In genomic region chr10:114855776-114856543, GRCh38 we compare ENCODE assay signal across 9 cellular contexts. TPM values are rescaled to one million over a fixed set of nuclear protein-coding genes. Genes with fewer than 3 reads are reported as not detected.
A peak's percentile ranks its signal among the peaks of the same experiment; 100 is the strongest.
DNase-seq lines count a peak whose midpoint lies in the region; ATAC-seq, FAIRE-seq and TF ChIP-seq lines count a peak whose summit lies in the region.
"Had no signal": no experiment of that assay in that cellular context is flagged by ENCODE, and none has a peak within 500 bp of the region (broad histone marks: within the 10 kb centered on the region; RNA-seq: fewer than 3 reads in every experiment).

No MANE protein-coding gene starts in this region.

- H3K4me2 ChIP-seq in A549 (peak overlapping the region; percentile 68), hepatocyte (no peak overlapping the region)

- peaks cover 10% of the 10 kb centered on the region for H3K36me3 Mint-ChIP-seq in activated naive CD8-positive, alpha-beta T cell treated with anti-CD3 and anti-CD28 coated beads for 36 hours

- H3K79me2 ChIP-seq in hepatocyte = no peaks in the 10 kb centered on the region

- H3K4me1 ChIP-seq in A549 (peaks cover 41% of the 10 kb centered on the region), hepatocyte (ENCODE audit: insufficient read depth) (no peaks in the 10 kb centered on the region), mucosa of descending colon (ENCODE audit: low read depth) (peaks cover 10% of the 10 kb centered on the region)

- DNase-seq in A549 (ENCODE audit: low read depth in 1 of 2, low spot score in 1 of 2) = no peak
- DNase-seq in H54 (ENCODE audit: insufficient read length, low spot score) = no peak
- no peak for DNase-seq in activated naive CD8-positive, alpha-beta T cell treated with anti-CD3 and anti-CD28 coated beads for 36 hours
- DNase-seq in hepatocyte (ENCODE audit: low spot score) = no peak
- DNase-seq in NCI-H2171 treated with DMSO at 0.1 percent for 48 hours (lab: John Stamatoyannopoulos, UW) = no peak
- no peak for DNase-seq in mucosa of descending colon
- no peak for DNase-seq in NCI-H1105 treated with DMSO at 0.1 percent for 48 hours (lab: John Stamatoyannopoulos, UW)
- DNase-seq in HPDE6-E6E7 (ENCODE audit: extremely low spot score) = no peak
- DNase-seq: substantia nigra had no signal

- peak overlapping the region; percentile 32 for H3K27ac Mint-ChIP-seq in activated naive CD8-positive, alpha-beta T cell treated with anti-CD3 and anti-CD28 coated beads for 36 hours

- CTCF ChIA-PET in A549 (lab: Yijun Ruan, JAX) = interaction anchor here (1.1 to 2.4 kb wide), 3 partner anchors 12 to 35 kb away, joined by 3 to 11 read pairs (median 5); partner anchors contain the start of gene FHIP2A

- H3K4me3 Mint-ChIP-seq in activated naive CD8-positive, alpha-beta T cell treated with anti-CD3 and anti-CD28 coated beads for 36 hours = no peak overlapping the region

- intact Hi-C loops in mucosa of descending colon (cut with DNase I, micrococcal nuclease) = no loop called here

- no peaks in the 10 kb centered on the region for H3K27me3 Mint-ChIP-seq in activated naive CD8-positive, alpha-beta T cell treated with anti-CD3 and anti-CD28 coated beads for 36 hours

- no peaks in the 10 kb centered on the region for H4K20me1 ChIP-seq in hepatocyte (ENCODE audit: insufficient read depth, poor library complexity, severe bottlenecking)

- H2AFZ ChIP-seq in hepatocyte = no peak overlapping the region

- no peak for TF ChIP-seq RAD21 in A549 (conservative IDR thresholded peaks at IDR 0.05 in 1 of 2, IDR thresholded peaks at IDR 0.05 in 1 of 2)

- no peak for TF ChIP-seq POLR2A in A549 (IDR thresholded peaks at IDR 0.05; ENCODE audit: low read length)
- no peak for TF ChIP-seq POLR2A in H54 (IDR thresholded peaks at IDR 0.05; ENCODE audit: low read depth, low read length)

- TF ChIP-seq CTCF in A549 (IDR thresholded peaks at IDR 0.05) (no peak), hepatocyte (IDR thresholded peaks at IDR 0.05; ENCODE audit: poor library complexity) (no peak), mucosa of descending colon (IDR thresholded peaks at IDR 0.05) (no peak)

- TF ChIP-seq EP300 in A549 (IDR thresholded peaks at IDR 0.05) = no peak

- POLR2A ChIA-PET in A549 (lab: Yijun Ruan, JAX) = interaction anchor here (1.0 kb wide), 1 partner anchor 274 kb away, joined by 3 read pairs; no protein-coding TSS in a partner anchor

- H3K27ac ChIP-seq in A549 = peak overlapping the region; percentile 57 to 82
- peak overlapping the region; percentile 71 for H3K27ac ChIP-seq in hepatocyte

- no peaks in the 10 kb centered on the region for H3K9me2 ChIP-seq in hepatocyte (replicated peaks; ENCODE audit: insufficient read depth)

- H3K9me3 ChIP-seq in A549 = no peaks in the 10 kb centered on the region
- H3K9me3 ChIP-seq in hepatocyte (ENCODE audit: low read depth) = no peaks in the 10 kb centered on the region
- H3K9me3 ChIP-seq in mucosa of descending colon = no peaks in the 10 kb centered on the region

- WGBS in A549 (ENCODE audit: missing lambda C conversion rate) = 39% methylated on average over 7 of the region's 7 CpGs
- 84% methylated on average over 7 of the region's 7 CpGs for WGBS in hepatocyte (ENCODE audit: low lambda C conversion rate, missing lambda C conversion rate)

- no peaks in the 10 kb centered on the region for H3K36me3 ChIP-seq in hepatocyte (replicated peaks; ENCODE audit: insufficient read depth, low read depth)
- H3K36me3 ChIP-seq in mucosa of descending colon (ENCODE audit: low read depth) = no peaks in the 10 kb centered on the region

- no peaks in the 10 kb centered on the region for H3K9me3 Mint-ChIP-seq in activated naive CD8-positive, alpha-beta T cell treated with anti-CD3 and anti-CD28 coated beads for 36 hours

- FAIRE-seq in A549 (lab: Jason Lieb, UNC) (no peak), H54 (lab: Jason Lieb, UNC) (peak; percentile 96)

- H3K27me3 ChIP-seq in hepatocyte = no peaks in the 10 kb centered on the region

- H3K4me1 Mint-ChIP-seq in activated naive CD8-positive, alpha-beta T cell treated with anti-CD3 and anti-CD28 coated beads for 36 hours = peaks cover 8% of the 10 kb centered on the region

- ATAC-seq in A549 = peak; percentile 65 to 66; a peak in 4 of 6 replicates
- ATAC-seq in mucosa of descending colon = no peak

- H3K4me3 ChIP-seq in A549 = no peak overlapping the region
- no peak overlapping the region for H3K4me3 ChIP-seq in hepatocyte
- H3K4me3 ChIP-seq in mucosa of descending colon = no peak overlapping the region

TF ChIP-seq in A549, 52 proteins besides CTCF, POLR2A, EP300 and RAD21:
- no peak for TF ChIP-seq PBX3 (IDR thresholded peaks at IDR 0.05)
- TF ChIP-seq PHF8 (IDR thresholded peaks at IDR 0.05; ENCODE audit: borderline replicate concordance, low read depth) = no peak
- TF ChIP-seq RFX5 (IDR thresholded peaks at IDR 0.05) = no peak
- no peak for TF ChIP-seq ZFP36 (IDR thresholded peaks at IDR 0.05; ENCODE audit: borderline replicate concordance, partially characterized antibody)
- no peak for TF ChIP-seq ZNF302 (CRISPR knock-in tag; IDR thresholded peaks at IDR 0.05)
- no peak for TF ChIP-seq MYC (IDR thresholded peaks at IDR 0.05; ENCODE audit: borderline replicate concordance, low read length)
- TF ChIP-seq JUNB (IDR thresholded peaks at IDR 0.05) = no peak
- TF ChIP-seq NR3C1 (IDR thresholded peaks at IDR 0.05) = no peak
- TF ChIP-seq CHD2 (IDR thresholded peaks at IDR 0.05; ENCODE audit: low read length, partially characterized antibody) = no peak
- TF ChIP-seq CEBPB (IDR thresholded peaks at IDR 0.05) = no peak

RNA-seq across cellular contexts. Expression of gene FHIP2A, which starts 34.4 kb away (rescaled TPM):
- 18.2 and 18.4 TPM in 2 replicates for polyA plus RNA-seq in A549 (2011; rRNA removed)
- 2.1 and 2.5 TPM in 2 replicates for polyA plus RNA-seq in A549 (2012; cell fraction: cytosol; rRNA removed)
- polyA plus RNA-seq in A549 (2012; cell fraction: nucleus; rRNA removed) = 7.5 and 9.2 TPM in 2 replicates
- 8.8 to 9.5 TPM (median 8.9 TPM) in 3 replicates for polyA plus RNA-seq in A549 (2017; fragmentation: RNase III; extraction: RNeasy Plus Mini Kit Qiagen cat#74134 plus additional on column Dnase treatment)
- polyA minus RNA-seq in A549 (2011; rRNA and poly(A)+ RNA removed) = 22.3 and 30.3 TPM in 2 replicates
- total RNA-seq in activated naive CD8-positive, alpha-beta T cell treated with anti-CD3 and anti-CD28 coated beads for 36 hours = 10 to 100 TPM; 13.2 to 14.7 TPM
- total RNA-seq in hepatocyte = 23.8 and 24.6 TPM in 2 replicates
- polyA plus RNA-seq in hepatocyte = 9.5 and 18.0 TPM in 2 replicates
- 10 to 100 TPM; 14.8 to 29.7 (median 15.0) TPM for total RNA-seq in mucosa of descending colon
